ENCODE assay signal across 22 cellular contexts in genomic region chr2:42290005-42290404, GRCh38.
DNase-seq lines count a peak whose midpoint lies in the region; ATAC-seq and TF ChIP-seq lines count a peak whose summit lies in the region.
"Had no signal": no experiment of that assay in that cellular context is flagged by ENCODE, and none has a peak within 500 bp of the region (broad histone marks: within the 10 kb centered on the region; RNA-seq: fewer than 3 reads in every experiment).

No MANE protein-coding gene starts in this region.

- H3K4me3 Mint-ChIP-seq in activated naive CD8-positive, alpha-beta T cell treated with anti-CD3 and anti-CD28 coated beads, Interleukin-2, amount 50 U/mL, for 24 hours = no peak overlapping the region
- no peak overlapping the region for H3K4me3 Mint-ChIP-seq in activated naive CD8-positive, alpha-beta T cell treated with anti-CD3 and anti-CD28 coated beads for 36 hours
- H3K4me3 Mint-ChIP-seq in activated T-helper 17 cell treated with anti-CD3 and anti-CD28 coated beads, Interleukin-2, amount 50 U/mL, for 72 hours = no peak overlapping the region
- H3K4me3 Mint-ChIP-seq in stimulated activated memory B cell treated with anti-CD40 and anti-IgM and Interleukin-4, amounts not matched to agents 10 μg/mL and 1 μg/mL and 100 μg/mL, for 72 hours = no peak overlapping the region
- H3K4me3 Mint-ChIP-seq: CD14-positive monocyte; CD4-positive, alpha-beta T cell; CD8-positive, alpha-beta T cell had no signal

- H3K27me3 Mint-ChIP-seq in activated naive CD8-positive, alpha-beta T cell treated with anti-CD3 and anti-CD28 coated beads, Interleukin-2, amount 50 U/mL, for 24 hours = no peaks in the 10 kb centered on the region
- H3K27me3 Mint-ChIP-seq in activated naive CD8-positive, alpha-beta T cell treated with anti-CD3 and anti-CD28 coated beads for 36 hours = no peaks in the 10 kb centered on the region
- H3K27me3 Mint-ChIP-seq in activated T-helper 17 cell treated with anti-CD3 and anti-CD28 coated beads, Interleukin-2, amount 50 U/mL, for 72 hours = no peaks in the 10 kb centered on the region
- no peaks in the 10 kb centered on the region for H3K27me3 Mint-ChIP-seq in stimulated activated memory B cell treated with anti-CD40 and anti-IgM and Interleukin-4, amounts not matched to agents 10 μg/mL and 1 μg/mL and 100 μg/mL, for 72 hours
- H3K27me3 Mint-ChIP-seq: CD4-positive, alpha-beta T cell had no signal

- DNase-seq in activated naive CD8-positive, alpha-beta T cell treated with anti-CD3 and anti-CD28 coated beads, Interleukin-2, amount 50 U/mL, for 24 hours = no peak
- no peak for DNase-seq in activated naive CD8-positive, alpha-beta T cell treated with anti-CD3 and anti-CD28 coated beads for 36 hours
- DNase-seq in erythroblast (lab: John Stamatoyannopoulos, UW) (no peak), DMS153 treated with DMSO at 0.1 percent for 48 hours (lab: John Stamatoyannopoulos, UW; ENCODE audit: unreplicated experiment) (no peak), NCI-H510A (lab: John Stamatoyannopoulos, UW) (no peak)
- DNase-seq: 8988T; ACHN; BE2C; C1 segment of cervical spinal cord; Caco-2; Calu3; CD4-positive, alpha-beta T cell; CD8-positive, alpha-beta T cell; DMS53; DMS79; DND-41; EL; GDM1 had no signal

- no peaks in the 10 kb centered on the region for H3K9me3 Mint-ChIP-seq in activated naive CD8-positive, alpha-beta T cell treated with anti-CD3 and anti-CD28 coated beads, Interleukin-2, amount 50 U/mL, for 24 hours
- no peaks in the 10 kb centered on the region for H3K9me3 Mint-ChIP-seq in activated naive CD8-positive, alpha-beta T cell treated with anti-CD3 and anti-CD28 coated beads for 36 hours
- H3K9me3 Mint-ChIP-seq in activated T-helper 17 cell treated with anti-CD3 and anti-CD28 coated beads, Interleukin-2, amount 50 U/mL, for 72 hours = no peaks in the 10 kb centered on the region
- no peaks in the 10 kb centered on the region for H3K9me3 Mint-ChIP-seq in stimulated activated memory B cell treated with anti-CD40 and anti-IgM and Interleukin-4, amounts not matched to agents 10 μg/mL and 1 μg/mL and 100 μg/mL, for 72 hours
- H3K9me3 Mint-ChIP-seq: CD14-positive monocyte; CD4-positive, alpha-beta T cell; CD8-positive, alpha-beta T cell had no signal

- H3K27ac Mint-ChIP-seq in activated naive CD8-positive, alpha-beta T cell treated with anti-CD3 and anti-CD28 coated beads, Interleukin-2, amount 50 U/mL, for 24 hours = no peak overlapping the region
- no peak overlapping the region for H3K27ac Mint-ChIP-seq in activated naive CD8-positive, alpha-beta T cell treated with anti-CD3 and anti-CD28 coated beads for 36 hours
- H3K27ac Mint-ChIP-seq in activated T-helper 17 cell treated with anti-CD3 and anti-CD28 coated beads, Interleukin-2, amount 50 U/mL, for 72 hours = no peak overlapping the region
- H3K27ac Mint-ChIP-seq in stimulated activated memory B cell treated with anti-CD40 and anti-IgM and Interleukin-4, amounts not matched to agents 10 μg/mL and 1 μg/mL and 100 μg/mL, for 72 hours = peak overlapping the region; percentile 52
- H3K27ac Mint-ChIP-seq: CD14-positive monocyte; CD8-positive, alpha-beta T cell had no signal

- no peak for TF ChIP-seq POLR2A in erythroblast (IDR thresholded peaks at IDR 0.05; ENCODE audit: low read length)

- peaks cover 28% of the 10 kb centered on the region for H3K4me1 Mint-ChIP-seq in activated naive CD8-positive, alpha-beta T cell treated with anti-CD3 and anti-CD28 coated beads, Interleukin-2, amount 50 U/mL, for 24 hours
- peaks cover 27% of the 10 kb centered on the region for H3K4me1 Mint-ChIP-seq in activated naive CD8-positive, alpha-beta T cell treated with anti-CD3 and anti-CD28 coated beads for 36 hours
- peaks cover 24% of the 10 kb centered on the region for H3K4me1 Mint-ChIP-seq in activated T-helper 17 cell treated with anti-CD3 and anti-CD28 coated beads, Interleukin-2, amount 50 U/mL, for 72 hours
- H3K4me1 Mint-ChIP-seq in stimulated activated memory B cell treated with anti-CD40 and anti-IgM and Interleukin-4, amounts not matched to agents 10 μg/mL and 1 μg/mL and 100 μg/mL, for 72 hours = peaks cover 8% of the 10 kb centered on the region
- H3K4me1 Mint-ChIP-seq: CD14-positive monocyte had no signal

- ATAC-seq in activated naive CD8-positive, alpha-beta T cell treated with anti-CD3 and anti-CD28 coated beads, Interleukin-2, amount 50 U/mL, for 24 hours = peak; percentile 69
- peak; percentile 72 for ATAC-seq in activated T-helper 17 cell treated with anti-CD3 and anti-CD28 coated beads, Interleukin-2, amount 50 U/mL, for 72 hours (replicated peaks)
- no peak for ATAC-seq in stimulated activated memory B cell treated with anti-CD40 and anti-IgM and Interleukin-4, amounts not matched to agents 10 μg/mL and 1 μg/mL and 100 μg/mL, for 72 hours
- ATAC-seq: CD8-positive, alpha-beta T cell; GM12878 had no signal

- peaks cover 50% of the 10 kb centered on the region for H3K36me3 Mint-ChIP-seq in activated naive CD8-positive, alpha-beta T cell treated with anti-CD3 and anti-CD28 coated beads, Interleukin-2, amount 50 U/mL, for 24 hours (ENCODE audit: low read depth)
- H3K36me3 Mint-ChIP-seq in activated naive CD8-positive, alpha-beta T cell treated with anti-CD3 and anti-CD28 coated beads for 36 hours = peaks cover 24% of the 10 kb centered on the region
- H3K36me3 Mint-ChIP-seq in activated T-helper 17 cell treated with anti-CD3 and anti-CD28 coated beads, Interleukin-2, amount 50 U/mL, for 72 hours (ENCODE audit: low read depth) = peaks cover 87% of the 10 kb centered on the region
- peaks cover 52% of the 10 kb centered on the region for H3K36me3 Mint-ChIP-seq in stimulated activated memory B cell treated with anti-CD40 and anti-IgM and Interleukin-4, amounts not matched to agents 10 μg/mL and 1 μg/mL and 100 μg/mL, for 72 hours
